ENCODE assay signal across 15 cellular contexts in the genomic region with DNA sequence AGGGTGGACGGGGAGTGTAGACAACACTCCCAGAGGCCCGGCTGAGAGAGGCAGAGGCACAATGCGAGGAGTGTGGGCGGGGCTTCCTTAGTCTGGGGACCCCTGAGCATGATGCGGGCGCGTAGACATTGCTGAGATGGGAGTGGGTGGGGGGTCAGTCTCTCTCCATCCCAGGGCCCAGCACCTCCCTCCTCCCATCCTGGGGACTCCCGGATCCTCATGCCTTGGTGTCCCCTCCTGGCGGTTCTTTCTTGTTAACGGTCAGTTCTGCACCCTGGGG. TPM values are rescaled to one million over a fixed set of nuclear protein-coding genes. Genes with fewer than 3 reads are reported as not detected.
DNase-seq lines count a peak whose midpoint lies in the region; ATAC-seq, FAIRE-seq and TF ChIP-seq lines count a peak whose summit lies in the region.
"Had no signal": no experiment of that assay in that cellular context is flagged by ENCODE, and none has a peak within 500 bp of the region (broad histone marks: within the 10 kb centered on the region; RNA-seq: fewer than 3 reads in every experiment).

No MANE protein-coding gene starts in this region.

- H3K23me2 ChIP-seq in H9 (ENCODE audit: insufficient read length, low read depth, low read length, poor library complexity, severe bottlenecking), result no peaks in the 10 kb centered on the region

- no peak overlapping the region for H3K27ac Mint-ChIP-seq in H9
- H3K27ac Mint-ChIP-seq: CD8-positive, alpha-beta T cell; IgD-negative memory B cell had no signal

- no peak overlapping the region for H3K23ac ChIP-seq in H9 (ENCODE audit: insufficient read length, low read depth, low read length)

- H3K4me2 ChIP-seq in H9 (ENCODE audit: insufficient read depth, insufficient read length, low read length) (no peak overlapping the region), smooth muscle cell (no peak overlapping the region)

- no peak overlapping the region for H2BK20ac ChIP-seq in H9 (ENCODE audit: low read depth, low read length, poor library complexity, severe bottlenecking)

- no peak overlapping the region for H3K27ac ChIP-seq in H9 (ENCODE audit: insufficient read length, low read depth, low read length)
- H3K27ac ChIP-seq in kidney (ENCODE audit: low read depth in 2 of 2, low read length in 2 of 2), result no peak overlapping the region
- H3K27ac ChIP-seq in upper lobe of right lung, result no peak overlapping the region
- H3K27ac ChIP-seq in smooth muscle cell (ENCODE audit: low read depth), result no peak overlapping the region
- H3K27ac ChIP-seq: 22Rv1, C4-2B had no signal

- H3K18ac ChIP-seq in H9 (ENCODE audit: insufficient read length, low read depth, low read length), result no peak overlapping the region

- H3K4me3 ChIP-seq in kidney (ENCODE audit: low read length in 2 of 2) (no peak overlapping the region), upper lobe of right lung (no peak overlapping the region), smooth muscle cell (no peak overlapping the region)

- no peak overlapping the region for H4K91ac ChIP-seq in H9 (ENCODE audit: insufficient read length, low read depth, low read length)

- H3K4ac ChIP-seq in H9 (ENCODE audit: low read depth, low read length), result no peak overlapping the region

- peaks cover 14% of the 10 kb centered on the region for H3K27me3 Mint-ChIP-seq in H9 (ENCODE audit: low read depth)

- H3K4me3 Mint-ChIP-seq in H9, result no peak overlapping the region
- H3K4me3 Mint-ChIP-seq: CD8-positive, alpha-beta T cell; IgD-negative memory B cell had no signal

- no peak overlapping the region for H2BK12ac ChIP-seq in H9 (ENCODE audit: insufficient read length, low read depth, low read length)

- peaks cover 8 to 22% of the 10 kb centered on the region in 2 experiments for H3K4me1 Mint-ChIP-seq in H9

- ATAC-seq in upper lobe of right lung, result no peak
- ATAC-seq: CD8-positive, alpha-beta T cell had no signal

- no peak overlapping the region for H2BK5ac ChIP-seq in H9 (ENCODE audit: insufficient read length, low read length)

- no peak overlapping the region for H2AFZ ChIP-seq in H9 (ENCODE audit: low read length)
- H2AFZ ChIP-seq in smooth muscle cell (ENCODE audit: low read depth), result no peak overlapping the region

- DNase-seq in activated effector memory CD4-positive, alpha-beta T cell treated with anti-CD3 and anti-CD28 coated beads, Interleukin-2, amount 50 U/mL, for 16 hours, result peak; percentile 46
- DNase-seq in activated effector memory CD4-positive, alpha-beta T cell treated with Interleukin-2 at 50 U/mL for 16 hours, result no peak
- peak; percentile 18 for DNase-seq in H9
- peak; percentile 44 for DNase-seq in kidney
- DNase-seq in upper lobe of right lung, result peak; percentile 40
- DNase-seq in NCI-H1092 treated with DMSO at 0.1 percent for 48 hours (lab: John Stamatoyannopoulos, UW), result no peak
- no peak for DNase-seq in smooth muscle cell (lab: John Stamatoyannopoulos, UW; ENCODE audit: unreplicated experiment)
- no peak for DNase-seq in DMS53 treated with DMSO at 0.1 percent for 48 hours (lab: John Stamatoyannopoulos, UW; ENCODE audit: unreplicated experiment)
- DNase-seq: CD8-positive, alpha-beta T cell; COR-L47 had no signal

- H3K79me2 ChIP-seq in H9 (ENCODE audit: insufficient read depth, low read length) (no peaks in the 10 kb centered on the region), smooth muscle cell (ENCODE audit: low read depth) (no peaks in the 10 kb centered on the region)

- no peaks in the 10 kb centered on the region for H3K4me1 ChIP-seq in H9 (ENCODE audit: insufficient read depth, low read length)
- no peaks in the 10 kb centered on the region for H3K4me1 ChIP-seq in kidney (ENCODE audit: control insufficient read depth in 1 of 2, insufficient read depth in 1 of 2, low read depth in 1 of 2, low read length in 2 of 2)
- no peaks in the 10 kb centered on the region for H3K4me1 ChIP-seq in upper lobe of right lung
- peaks cover 4% of the 10 kb centered on the region for H3K4me1 ChIP-seq in smooth muscle cell (ENCODE audit: low read depth)

- no CpG with 5 or more reads among the region's 10 CpGs for WGBS in H9 (ENCODE audit: extremely low coverage, insufficient read length, low lambda C conversion rate)
- 83% methylated on average over 10 of the region's 10 CpGs for WGBS in smooth muscle cell (ENCODE audit: low lambda C conversion rate)

- peaks cover 0 to 4% (median 3%) of the 10 kb centered on the region in 3 experiments; a peak in 1 of 7 replicates for H3K36me3 Mint-ChIP-seq in H9 (ENCODE audit: insufficient read depth in 1 of 3, low read depth in 3 of 3)
- H3K36me3 Mint-ChIP-seq: CD8-positive, alpha-beta T cell had no signal

- H2BK15ac ChIP-seq in H9 (ENCODE audit: low read depth, low read length), result no peak overlapping the region

- no peak for TF ChIP-seq CTCF in H9 (conservative IDR thresholded peaks at IDR 0.05)
- no peak for TF ChIP-seq CTCF in kidney (IDR thresholded peaks at IDR 0.05; ENCODE audit: borderline replicate concordance, extremely low read depth, insufficient read depth)
- no peak for TF ChIP-seq CTCF in upper lobe of right lung (IDR thresholded peaks at IDR 0.05)
- no peak for TF ChIP-seq CTCF in smooth muscle cell (IDR thresholded peaks at IDR 0.05; ENCODE audit: borderline replicate concordance, insufficient read depth, poor library complexity, severe bottlenecking)

- no peak overlapping the region; the same call in 1 of the 2 replicates for H3K14ac ChIP-seq in H9 (ENCODE audit: insufficient read depth, low read length)

- no peak overlapping the region for H3K56ac ChIP-seq in H9 (ENCODE audit: insufficient read length, low read depth, low read length)

- H3K36me3 ChIP-seq in kidney (ENCODE audit: control insufficient read depth in 1 of 2, insufficient read depth in 2 of 2, low read length in 2 of 2) (no peaks in the 10 kb centered on the region), upper lobe of right lung (no peaks in the 10 kb centered on the region), smooth muscle cell (ENCODE audit: low read depth) (no peaks in the 10 kb centered on the region)

- H4K5ac ChIP-seq in H9 (ENCODE audit: insufficient read length, low read depth, low read length), result no peak overlapping the region

- H3K79me1 ChIP-seq in H9 (ENCODE audit: insufficient read depth, low read depth, low read length, poor library complexity, severe bottlenecking), result no peaks in the 10 kb centered on the region

- H3K9me3 ChIP-seq in H9 (ENCODE audit: control insufficient read depth, low read depth, low read length) (no peaks in the 10 kb centered on the region), kidney (ENCODE audit: control insufficient read depth in 1 of 2, low read length in 2 of 2) (no peaks in the 10 kb centered on the region), upper lobe of right lung (no peaks in the 10 kb centered on the region), smooth muscle cell (replicated peaks; ENCODE audit: low read depth) (no peaks in the 10 kb centered on the region)

- no peak overlapping the region for H3T11ph ChIP-seq in H9 (ENCODE audit: low read length)

- intact Hi-C loops in kidney (cut with DNase I), result no loop called here
- intact Hi-C loops in upper lobe of right lung (cut with DNase I), result no loop called here

- H4K20me1 ChIP-seq in H9 (ENCODE audit: control insufficient read depth, insufficient read depth, insufficient read length) (no peaks in the 10 kb centered on the region), smooth muscle cell (ENCODE audit: low read depth) (no peaks in the 10 kb centered on the region)

- no peaks in the 10 kb centered on the region for H3K27me3 ChIP-seq in H9 (ENCODE audit: insufficient read depth, low read length)
- no peaks in the 10 kb centered on the region for H3K27me3 ChIP-seq in upper lobe of right lung
- H3K27me3 ChIP-seq in smooth muscle cell (ENCODE audit: low read depth), result no peaks in the 10 kb centered on the region

- H3F3A ChIP-seq in smooth muscle cell (ENCODE audit: low read depth), result no peaks in the 10 kb centered on the region

- H2AK5ac ChIP-seq in H9 (ENCODE audit: insufficient read length, low read length), result no peak overlapping the region

- no peak overlapping the region for H3K9ac ChIP-seq in H9 (ENCODE audit: extremely low read depth, insufficient read length, low read length)
- H3K9ac ChIP-seq in kidney (ENCODE audit: low read length in 2 of 2), result no peak overlapping the region
- no peak overlapping the region for H3K9ac ChIP-seq in smooth muscle cell (ENCODE audit: low read depth)

- no peak for FAIRE-seq in kidney (lab: Jason Lieb, UNC)
- FAIRE-seq: GM18507, H54 had no signal

- H3K9me3 Mint-ChIP-seq in H9, result peaks cover 4 to 5% of the 10 kb centered on the region in 2 experiments; a peak in 4 of 5 replicates

- H2BK120ac ChIP-seq in H9 (ENCODE audit: low read depth, low read length, poor library complexity, severe bottlenecking), result no peak overlapping the region

- H4K8ac ChIP-seq in H9 (replicated peaks; ENCODE audit: insufficient read length, low read depth, low read length), result no peak overlapping the region

RNA-seq across cellular contexts. Expression of a gene that starts 55.9 kb away (rescaled TPM):
- 30.8 and 31.1 TPM in 2 replicates for total RNA-seq in H9 (2021)
- 32.5 TPM for total RNA-seq in kidney
- 8.9 TPM for polyA plus RNA-seq in kidney (ENCODE audit: insufficient read depth, low read depth, low replicate concordance)
- total RNA-seq in upper lobe of right lung, result 18.4 TPM
- total RNA-seq in smooth muscle cell, result 15.1 and 20.7 TPM in 2 replicates
- polyA plus RNA-seq in smooth muscle cell, result 12.6 and 14.9 TPM in 2 replicates

Comparison
In these comparisons a context has a peak if more than half of its experiments do, and no peak if none do; other contexts are left out.
1. DNase-seq: peak in activated effector memory CD4-positive, alpha-beta T cell treated with anti-CD3 and anti-CD28 coated beads, Interleukin-2, amount 50 U/mL, for 16 hours (single experiment), H9 (single experiment), kidney (single experiment) and upper lobe of right lung (single experiment); none in activated effector memory CD4-positive, alpha-beta T cell treated with Interleukin-2 at 50 U/mL for 16 hours (single experiment), NCI-H1092 treated with DMSO at 0.1 percent for 48 hours (single experiment), smooth muscle cell (single experiment) and DMS53 treated with DMSO at 0.1 percent for 48 hours (single experiment).